15 cellular contexts compared by ENCODE assay signal in the genomic region with DNA sequence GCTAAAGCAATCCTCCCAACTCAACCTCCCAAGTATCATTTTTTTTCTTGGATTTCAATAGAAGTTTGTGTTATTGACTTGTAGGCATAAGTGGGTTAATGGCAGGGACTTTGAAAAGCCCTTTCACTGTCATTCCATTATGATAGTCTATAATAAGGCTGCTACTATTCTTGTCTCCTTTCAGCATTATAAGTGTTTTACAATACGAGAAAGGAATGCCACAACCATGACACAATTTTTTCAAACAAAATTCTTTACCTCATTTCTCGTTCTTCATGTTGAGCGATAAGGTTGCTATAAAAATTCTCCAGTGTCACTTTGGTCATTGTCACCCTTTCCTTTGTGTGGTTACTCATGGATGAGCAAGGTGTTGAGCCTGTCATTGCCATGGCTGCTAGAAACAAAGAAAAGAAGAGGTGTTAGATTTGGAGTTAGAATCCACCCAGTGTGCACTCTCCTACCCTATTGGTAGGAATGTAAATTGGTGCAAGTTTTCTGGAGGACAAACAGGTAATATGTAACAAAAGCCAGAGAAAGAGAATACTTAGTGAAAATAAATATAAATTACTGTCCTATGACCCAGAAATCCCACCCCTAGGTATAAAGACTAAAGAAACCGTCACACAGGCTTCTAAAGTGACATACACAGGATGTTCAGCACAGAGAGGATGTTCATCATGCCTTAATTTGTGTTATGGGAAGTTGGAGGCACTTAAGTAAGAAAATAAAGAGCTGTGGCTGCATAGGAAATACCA. TPM values are rescaled to one million over a fixed set of nuclear protein-coding genes. Genes with fewer than 3 reads are reported as not detected.
DNase-seq lines count a peak whose midpoint lies in the region; ATAC-seq lines count a peak whose summit lies in the region.
"Had no signal": no experiment of that assay in that cellular context is flagged by ENCODE, and none has a peak within 500 bp of the region (broad histone marks: within the 10 kb centered on the region; RNA-seq: fewer than 3 reads in every experiment).

No MANE protein-coding gene starts in this region.

- DNase-seq in stimulated activated CD4-positive, alpha-beta T cell treated with anti-CD3 and anti-CD28 coated beads, Interleukin-4, amount 100 ng/mL, for 24 hours: peak; percentile 13
- no peak for DNase-seq in stimulated activated CD4-positive, alpha-beta T cell treated with anti-CD3 and anti-CD28 coated beads, Interleukin-4, amount 100 ng/mL, for 1 hour
- DNase-seq in activated naive CD8-positive, alpha-beta T cell treated with anti-CD3 and anti-CD28 coated beads for 36 hours: peak; percentile 6
- DNase-seq in left ventricle myocardium superior (no peak), NCI-H748 (lab: John Stamatoyannopoulos, UW; ENCODE audit: unreplicated experiment) (no peak), GM19240 (ENCODE audit: insufficient read length, low spot score) (no peak)
- DNase-seq: activated CD8-positive, alpha-beta memory T cell treated with anti-CD3 and anti-CD28 coated beads for 24 hours; anterior cingulate cortex; foreskin melanocyte; Karpas-422; NCI-H187 treated with DMSO at 0.1 percent for 48 hours; NCI-H69 had no signal

- peak; percentile 95 for ATAC-seq in left ventricle myocardium superior
- no peak for ATAC-seq in GM18909 (IDR thresholded peaks at IDR 0.05; ENCODE audit: poor library complexity, unreplicated experiment)
- ATAC-seq in GM21825 (IDR thresholded peaks at IDR 0.05; ENCODE audit: unreplicated experiment): no peak

- peaks cover 4% of the 10 kb centered on the region for H3K9me3 Mint-ChIP-seq in activated naive CD8-positive, alpha-beta T cell treated with anti-CD3 and anti-CD28 coated beads for 36 hours
- H3K9me3 Mint-ChIP-seq: mesothelial cell of epicardium had no signal

- H3K27ac Mint-ChIP-seq in activated naive CD8-positive, alpha-beta T cell treated with anti-CD3 and anti-CD28 coated beads for 36 hours: peak overlapping the region; percentile 87
- H3K27ac Mint-ChIP-seq: mesothelial cell of epicardium had no signal

- H3K4me3 Mint-ChIP-seq in activated naive CD8-positive, alpha-beta T cell treated with anti-CD3 and anti-CD28 coated beads for 36 hours: no peak overlapping the region
- H3K4me3 Mint-ChIP-seq: mesothelial cell of epicardium had no signal

- intact Hi-C loops in left ventricle myocardium superior (cut with micrococcal nuclease): loop anchor here (10.0 kb wide), 1 partner anchor 55 kb away; a partner anchor contains a TSS

- H3K27me3 Mint-ChIP-seq in activated naive CD8-positive, alpha-beta T cell treated with anti-CD3 and anti-CD28 coated beads for 36 hours: no peaks in the 10 kb centered on the region

- H3K36me3 Mint-ChIP-seq in activated naive CD8-positive, alpha-beta T cell treated with anti-CD3 and anti-CD28 coated beads for 36 hours: peaks cover 59% of the 10 kb centered on the region

- peaks cover 61% of the 10 kb centered on the region for H3K4me1 Mint-ChIP-seq in activated naive CD8-positive, alpha-beta T cell treated with anti-CD3 and anti-CD28 coated beads for 36 hours

RNA-seq across cellular contexts. Expression of a gene that starts 7.3 kb away (rescaled TPM):
- 10 to 100 TPM; 21.5 to 23.1 TPM for total RNA-seq in activated naive CD8-positive, alpha-beta T cell treated with anti-CD3 and anti-CD28 coated beads for 36 hours
- total RNA-seq in left ventricle myocardium superior: 19.4 TPM

RNA-seq across cellular contexts. Expression of a gene that starts 54.2 kb away (rescaled TPM):
- 100 to 1,000 TPM; 585 to 589 TPM for total RNA-seq in activated naive CD8-positive, alpha-beta T cell treated with anti-CD3 and anti-CD28 coated beads for 36 hours
- total RNA-seq in left ventricle myocardium superior: 123 TPM

Comparison
In these comparisons a context has a peak if more than half of its experiments do, and no peak if none do; other contexts are left out.
1. DNase-seq: peak in stimulated activated CD4-positive, alpha-beta T cell treated with anti-CD3 and anti-CD28 coated beads, Interleukin-4, amount 100 ng/mL, for 24 hours (single experiment) and activated naive CD8-positive, alpha-beta T cell treated with anti-CD3 and anti-CD28 coated beads for 36 hours (single experiment); none in stimulated activated CD4-positive, alpha-beta T cell treated with anti-CD3 and anti-CD28 coated beads, Interleukin-4, amount 100 ng/mL, for 1 hour (single experiment), left ventricle myocardium superior (single experiment), NCI-H748 (single experiment) and GM19240 (single experiment).